16 cellular contexts compared by ENCODE assay signal in the genomic region with DNA sequence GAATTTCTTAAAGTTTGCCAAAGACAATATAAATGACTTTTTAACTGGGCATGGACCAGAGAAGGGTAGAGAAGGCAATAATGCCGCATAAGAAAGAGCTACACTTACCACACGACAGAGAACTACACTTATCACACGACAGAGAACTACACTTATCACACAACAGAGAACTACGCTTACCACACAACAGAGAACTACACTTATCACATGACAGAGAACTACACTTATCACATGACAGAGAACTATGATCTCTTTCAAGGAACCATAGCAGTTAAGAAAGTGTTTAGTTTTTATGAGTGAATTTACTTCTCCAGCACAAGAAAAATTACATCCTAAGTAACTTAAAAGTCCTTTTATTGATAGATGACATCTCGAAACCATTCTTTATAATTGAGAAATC. TPM values are rescaled to one million over a fixed set of nuclear protein-coding genes. Genes with fewer than 3 reads are reported as not detected.
DNase-seq lines count a peak whose midpoint lies in the region; ATAC-seq and TF ChIP-seq lines count a peak whose summit lies in the region.
"Had no signal": no experiment of that assay in that cellular context is flagged by ENCODE, and none has a peak within 500 bp of the region (broad histone marks: within the 10 kb centered on the region; RNA-seq: fewer than 3 reads in every experiment).

No MANE protein-coding gene starts in this region.

- WGBS in mesendoderm (ENCODE audit: extremely low coverage, insufficient coverage, low lambda C conversion rate) = no CpG with 5 or more reads among the region's 5 CpGs

- intact Hi-C loops in activated T-helper 1 cell treated with anti-CD3 and anti-CD28 coated beads, Interleukin-12 subunit alpha, Interleukin-12 subunit beta, Interleukin-2, Interleukin-4 antibody, amounts not matched to agents 30 ng/mL and 10 ng/mL and 1 ng/mL, durations not matched to agents 14 hours and 24 hours and 36 hours (cut with micrococcal nuclease) = no loop called here

- no peaks in the 10 kb centered on the region for H3K79me1 ChIP-seq in mesendoderm (ENCODE audit: low read length)

- H3K56ac ChIP-seq in mesendoderm (ENCODE audit: low read length) = peak overlapping the region; percentile 53

- no peak overlapping the region for H3K23ac ChIP-seq in mesendoderm (ENCODE audit: low read length)

- no peak overlapping the region for H3K4ac ChIP-seq in mesendoderm (ENCODE audit: low read depth, low read length)

- H3K9ac ChIP-seq in DND-41 (ENCODE audit: low read depth, low read length) (no peak overlapping the region), mesendoderm (ENCODE audit: low read length) (no peak overlapping the region)
- H3K9ac ChIP-seq: BLaER1 treated with 17β-estradiol and CSF1 and Interleukin-3, amounts not matched to agents 10 nM and 100 nM had no signal

- H3K4me1 ChIP-seq in DND-41 (ENCODE audit: insufficient read depth, low read length) (no peaks in the 10 kb centered on the region), mesendoderm (ENCODE audit: control insufficient read depth, low read depth, low read length) (peaks cover 3% of the 10 kb centered on the region)

- H2AK5ac ChIP-seq in mesendoderm (ENCODE audit: low read length) = peak overlapping the region; percentile 83

- H3K27ac Mint-ChIP-seq in activated T-helper 1 cell treated with anti-CD3 and anti-CD28 coated beads, Interleukin-12 subunit alpha, Interleukin-12 subunit beta, Interleukin-2, Interleukin-4 antibody, amounts not matched to agents 30 ng/mL and 10 ng/mL and 1 ng/mL, durations not matched to agents 14 hours and 24 hours and 36 hours = peak overlapping the region; percentile 46
- no peak overlapping the region for H3K27ac Mint-ChIP-seq in stimulated activated effector memory CD8-positive, alpha-beta T cell treated with anti-CD3 and anti-CD28 coated beads, Interleukin-12 subunit alpha, Interleukin-12 subunit beta, amount 100 ng/mL, for 72 hours
- H3K27ac Mint-ChIP-seq: CD8-positive, alpha-beta T cell had no signal

- no peak overlapping the region for H2AFZ ChIP-seq in DND-41 (ENCODE audit: low read depth, low read length)

- H3K18ac ChIP-seq in mesendoderm (ENCODE audit: low read length) = no peak overlapping the region

- H3K27me3 ChIP-seq in DND-41 (ENCODE audit: insufficient read depth, low read length, poor library complexity) (no peaks in the 10 kb centered on the region), mesendoderm (ENCODE audit: insufficient read depth, low read length, poor library complexity) (no peaks in the 10 kb centered on the region)
- H3K27me3 ChIP-seq: BLaER1 treated with 17β-estradiol and CSF1 and Interleukin-3, amounts not matched to agents 10 nM and 100 nM had no signal

- no peak overlapping the region for H3K27ac ChIP-seq in DND-41 (ENCODE audit: low read length)
- no peak overlapping the region for H3K27ac ChIP-seq in mesendoderm (ENCODE audit: low read depth, low read length)
- H3K27ac ChIP-seq: BLaER1 treated with 17β-estradiol and CSF1 and Interleukin-3, amounts not matched to agents 10 nM and 100 nM had no signal

- H4K20me1 ChIP-seq in DND-41 (ENCODE audit: insufficient read depth, low read length) = 0 out of 2 replicates have a peak, but pooled peaks cover 6% of the 10 kb centered on the region
- H4K20me1 ChIP-seq: BLaER1 treated with 17β-estradiol and CSF1 and Interleukin-3, amounts not matched to agents 10 nM and 100 nM had no signal

- H3K9me3 ChIP-seq in DND-41 (ENCODE audit: insufficient read depth, low read length, severe bottlenecking) = no peaks in the 10 kb centered on the region

- DNase-seq in DND-41 (no peak), mesendoderm (no peak), cerebellar cortex (ENCODE audit: low spot score) (no peak)
- DNase-seq in activated T-helper 1 cell treated with anti-CD3 and anti-CD28 coated beads, Interleukin-12 subunit alpha, Interleukin-12 subunit beta, Interleukin-2, Interleukin-4 antibody, amounts not matched to agents 30 ng/mL and 10 ng/mL and 1 ng/mL, durations not matched to agents 14 hours and 24 hours and 36 hours (ENCODE audit: low spot score) = no peak
- DNase-seq in stimulated activated effector memory CD8-positive, alpha-beta T cell treated with anti-CD3 and anti-CD28 coated beads, Interleukin-12 subunit alpha, Interleukin-12 subunit beta, amount 100 ng/mL, for 72 hours (ENCODE audit: low spot score in 2 of 2) = no peak
- DNase-seq: CD8-positive, alpha-beta T cell; GDM1; NCI-H1092 treated with DMSO at 0.1 percent for 48 hours; NCI-H1436 treated with DMSO at 0.1 percent for 48 hours; NCI-H2029; NCI-H2171; NCI-H345 had no signal

- no peaks in the 10 kb centered on the region for H3K9me3 Mint-ChIP-seq in activated T-helper 1 cell treated with anti-CD3 and anti-CD28 coated beads, Interleukin-12 subunit alpha, Interleukin-12 subunit beta, Interleukin-2, Interleukin-4 antibody, amounts not matched to agents 30 ng/mL and 10 ng/mL and 1 ng/mL, durations not matched to agents 14 hours and 24 hours and 36 hours
- H3K9me3 Mint-ChIP-seq in stimulated activated effector memory CD8-positive, alpha-beta T cell treated with anti-CD3 and anti-CD28 coated beads, Interleukin-12 subunit alpha, Interleukin-12 subunit beta, amount 100 ng/mL, for 72 hours = no peaks in the 10 kb centered on the region
- H3K9me3 Mint-ChIP-seq: CD8-positive, alpha-beta T cell had no signal

- peaks cover 43% of the 10 kb centered on the region for H3K36me3 Mint-ChIP-seq in activated T-helper 1 cell treated with anti-CD3 and anti-CD28 coated beads, Interleukin-12 subunit alpha, Interleukin-12 subunit beta, Interleukin-2, Interleukin-4 antibody, amounts not matched to agents 30 ng/mL and 10 ng/mL and 1 ng/mL, durations not matched to agents 14 hours and 24 hours and 36 hours (ENCODE audit: low read depth)
- H3K36me3 Mint-ChIP-seq in stimulated activated effector memory CD8-positive, alpha-beta T cell treated with anti-CD3 and anti-CD28 coated beads, Interleukin-12 subunit alpha, Interleukin-12 subunit beta, amount 100 ng/mL, for 72 hours = peaks cover 41% of the 10 kb centered on the region

- 0 out of 3 replicates have a peak, but pooled peaks have one; percentile 24 for ATAC-seq in DND-41 (ENCODE audit: insufficient read depth, low read depth)
- ATAC-seq in HG02981 (IDR thresholded peaks at IDR 0.05; ENCODE audit: unreplicated experiment) = peak; percentile 25
- no peak for ATAC-seq in GM18520 (IDR thresholded peaks at IDR 0.05; ENCODE audit: unreplicated experiment)
- no peak for ATAC-seq in stimulated activated effector memory CD8-positive, alpha-beta T cell treated with anti-CD3 and anti-CD28 coated beads, Interleukin-12 subunit alpha, Interleukin-12 subunit beta, amount 100 ng/mL, for 72 hours
- ATAC-seq: Right ventricle myocardium inferior had no signal

- H3K36me3 ChIP-seq in DND-41 (ENCODE audit: insufficient read depth, low read length) = peaks cover 53% of the 10 kb centered on the region
- no peaks in the 10 kb centered on the region for H3K36me3 ChIP-seq in mesendoderm (ENCODE audit: control insufficient read depth, insufficient read depth, low read length)

- no peak for TF ChIP-seq CTCF in DND-41 (IDR thresholded peaks at IDR 0.05; ENCODE audit: borderline replicate concordance, extremely low read depth, low read length, poor library complexity, severe bottlenecking)

- peak overlapping the region; percentile 77 for H4K5ac ChIP-seq in mesendoderm (ENCODE audit: low read length)

- no peak overlapping the region for H3K4me3 Mint-ChIP-seq in activated T-helper 1 cell treated with anti-CD3 and anti-CD28 coated beads, Interleukin-12 subunit alpha, Interleukin-12 subunit beta, Interleukin-2, Interleukin-4 antibody, amounts not matched to agents 30 ng/mL and 10 ng/mL and 1 ng/mL, durations not matched to agents 14 hours and 24 hours and 36 hours
- H3K4me3 Mint-ChIP-seq in stimulated activated effector memory CD8-positive, alpha-beta T cell treated with anti-CD3 and anti-CD28 coated beads, Interleukin-12 subunit alpha, Interleukin-12 subunit beta, amount 100 ng/mL, for 72 hours = no peak overlapping the region
- H3K4me3 Mint-ChIP-seq: CD8-positive, alpha-beta T cell had no signal

- H2BK120ac ChIP-seq in mesendoderm (ENCODE audit: low read depth, low read length) = no peak overlapping the region

- H2BK15ac ChIP-seq in mesendoderm (replicated peaks; ENCODE audit: low read depth) = no peak overlapping the region

- H3K27me3 Mint-ChIP-seq in activated T-helper 1 cell treated with anti-CD3 and anti-CD28 coated beads, Interleukin-12 subunit alpha, Interleukin-12 subunit beta, Interleukin-2, Interleukin-4 antibody, amounts not matched to agents 30 ng/mL and 10 ng/mL and 1 ng/mL, durations not matched to agents 14 hours and 24 hours and 36 hours (ENCODE audit: insufficient read depth) = no peaks in the 10 kb centered on the region

- no peak overlapping the region for H2BK5ac ChIP-seq in mesendoderm (ENCODE audit: low read length)

- H3K4me3 ChIP-seq in DND-41 (ENCODE audit: low read depth in 1 of 2, low read length in 2 of 2) (no peak overlapping the region), mesendoderm (ENCODE audit: low read length) (no peak overlapping the region)
- H3K4me3 ChIP-seq: BLaER1 treated with 17β-estradiol and CSF1 and Interleukin-3, amounts not matched to agents 10 nM and 100 nM had no signal

- H3K79me2 ChIP-seq in DND-41 (ENCODE audit: insufficient read depth, low read length) (no peaks in the 10 kb centered on the region), mesendoderm (ENCODE audit: control insufficient read depth, insufficient read depth, low read length) (no peaks in the 10 kb centered on the region)

- H3K4me2 ChIP-seq in DND-41 (ENCODE audit: insufficient read depth, low read length) = no peak overlapping the region
- H3K4me2 ChIP-seq in mesendoderm (ENCODE audit: low read length) = no peak overlapping the region

- peaks cover 11% of the 10 kb centered on the region for H3K4me1 Mint-ChIP-seq in activated T-helper 1 cell treated with anti-CD3 and anti-CD28 coated beads, Interleukin-12 subunit alpha, Interleukin-12 subunit beta, Interleukin-2, Interleukin-4 antibody, amounts not matched to agents 30 ng/mL and 10 ng/mL and 1 ng/mL, durations not matched to agents 14 hours and 24 hours and 36 hours (ENCODE audit: low read depth)
- no peaks in the 10 kb centered on the region for H3K4me1 Mint-ChIP-seq in stimulated activated effector memory CD8-positive, alpha-beta T cell treated with anti-CD3 and anti-CD28 coated beads, Interleukin-12 subunit alpha, Interleukin-12 subunit beta, amount 100 ng/mL, for 72 hours

- H4K8ac ChIP-seq in mesendoderm (ENCODE audit: low read depth, low read length) = no peak overlapping the region

RNA-seq across cellular contexts. Expression of a gene that starts 32.0 kb away (rescaled TPM):
- 63.2 and 67.2 TPM in 2 replicates for total RNA-seq in activated T-helper 1 cell treated with anti-CD3 and anti-CD28 coated beads, Interleukin-12 subunit alpha, Interleukin-12 subunit beta, Interleukin-2, Interleukin-4 antibody, amounts not matched to agents 30 ng/mL and 10 ng/mL and 1 ng/mL, durations not matched to agents 14 hours and 24 hours and 36 hours
- polyA plus RNA-seq in mesendoderm (2013, experiment 1 of 2) = 67.8 TPM
- 63.7 TPM for polyA plus RNA-seq in mesendoderm (2013, experiment 2 of 2)

Comparison
In these comparisons a context has a peak if more than half of its experiments do, and no peak if none do; other contexts are left out.
1. ATAC-seq: peak in DND-41 (single experiment) and HG02981 (single experiment); none in GM18520 (single experiment) and stimulated activated effector memory CD8-positive, alpha-beta T cell treated with anti-CD3 and anti-CD28 coated beads, Interleukin-12 subunit alpha, Interleukin-12 subunit beta, amount 100 ng/mL, for 72 hours (single experiment).